Comparison of ENCODE assay signal across 1 cellular context in genomic region chr9:133403766-133404439, GRCh38.
TF ChIP-seq lines count a peak whose summit lies in the region.

No MANE protein-coding gene starts in this region.

TF ChIP-seq in H1, 55 proteins besides CTCF, POLR2A, EP300 and RAD21 (continued from another document):
- TF ChIP-seq KDM4A (IDR thresholded peaks at IDR 0.05; ENCODE audit: low read depth, low read length, severe bottlenecking), result no peak
- no peak for TF ChIP-seq HDAC2 (IDR thresholded peaks at IDR 0.05; ENCODE audit: borderline replicate concordance in 1 of 2, low read depth in 2 of 2, low read length in 2 of 2)
- peak; percentile 49; the same call in 1 of the 2 replicates for TF ChIP-seq MAX (IDR thresholded peaks at IDR 0.05)
- no peak for TF ChIP-seq SRF (IDR thresholded peaks at IDR 0.05; ENCODE audit: low read depth, low read length)
- TF ChIP-seq SIX5 (IDR thresholded peaks at IDR 0.05; ENCODE audit: low read depth, low read length), result no peak
- TF ChIP-seq YY1 (IDR thresholded peaks at IDR 0.05; ENCODE audit: low read depth, low read length), result no peak
- no peak for TF ChIP-seq RBBP5 (IDR thresholded peaks at IDR 0.05; ENCODE audit: borderline replicate concordance, low read depth, low read length)
- no peak for TF ChIP-seq ATF2 (IDR thresholded peaks at IDR 0.05; ENCODE audit: low read length)
- TF ChIP-seq BRCA1 (IDR thresholded peaks at IDR 0.05; ENCODE audit: low read depth, low read length), result no peak
- no peak for TF ChIP-seq RNF2 (IDR thresholded peaks at IDR 0.05; ENCODE audit: borderline replicate concordance, low read depth, low read length, missing control alignments, poor library complexity, severe bottlenecking)
- TF ChIP-seq HDAC6 (IDR thresholded peaks at IDR 0.05; ENCODE audit: low read depth, low read length), result no peak
- peak in 1 of 2 experiments; percentile 43; a peak in 1 of 4 replicates for TF ChIP-seq SIN3A (conservative IDR thresholded peaks at IDR 0.05 in 1 of 2, IDR thresholded peaks at IDR 0.05 in 1 of 2; ENCODE audit: low read depth in 1 of 2, low read length in 2 of 2)
- TF ChIP-seq CHD7 (IDR thresholded peaks at IDR 0.05; ENCODE audit: insufficient replicate concordance, low read length), result no peak
